Comparison of ENCODE assay signal across 32 cellular contexts in the genomic region with DNA sequence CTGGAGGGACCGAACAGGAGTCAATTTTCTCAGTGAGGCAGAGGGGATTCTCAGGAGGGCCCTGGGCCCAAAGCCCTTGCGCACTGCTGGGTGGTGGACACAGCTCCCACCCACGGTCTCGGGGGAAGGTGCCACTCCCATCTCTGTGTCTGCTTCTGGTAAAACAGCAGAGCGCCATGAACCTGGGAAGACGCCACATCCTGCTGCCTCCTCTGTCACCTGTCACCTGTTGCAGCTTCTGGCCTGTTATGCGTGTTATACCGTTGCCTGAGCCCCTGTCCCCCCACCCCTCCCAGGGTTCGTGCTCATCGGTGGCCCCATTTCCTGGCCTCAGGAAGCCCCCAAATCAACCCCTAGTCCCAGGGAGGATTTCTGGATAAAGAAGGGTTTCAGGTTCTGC.
"Had no signal": no experiment of that assay in that cellular context is flagged by ENCODE, and none has a peak within 500 bp of the region (broad histone marks: within the 10 kb centered on the region; RNA-seq: fewer than 3 reads in every experiment).

No MANE protein-coding gene starts in this region.

- H3K27ac Mint-ChIP-seq: activated B cell treated with CpG ODN at 0.5 μM for 24 hours; activated CD4-positive, alpha-beta memory T cell treated with anti-CD3 and anti-CD28 coated beads for 36 hours; activated CD4-positive, alpha-beta T cell treated with anti-CD3 and anti-CD28 coated beads, Interleukin-2, amount 10 ng/mL, durations not matched to agents 24 days and 14 days; activated CD8-positive, alpha-beta T cell treated with anti-CD3 and anti-CD28 coated beads for 36 hours; activated naive CD4-positive, alpha-beta T cell treated with anti-CD3 and anti-CD28 coated beads for 36 hours; activated naive CD4-positive, alpha-beta T cell treated with anti-CD3 and anti-CD28 coated beads, Interleukin-2, amount 50 U/mL, for 72 hours; activated naive CD8-positive, alpha-beta T cell treated with anti-CD3 and anti-CD28 coated beads for 36 hours; activated T-cell treated with anti-CD3 and anti-CD28 coated beads, Interleukin-2, amount 50 U/mL, for 72 hours; activated T-helper 1 cell treated with anti-CD3 and anti-CD28 coated beads, Interleukin-12 subunit alpha, Interleukin-12 subunit beta, Interleukin-2, Interleukin-4 antibody, amounts not matched to agents 30 ng/mL and 10 ng/mL and 1 ng/mL, durations not matched to agents 14 hours and 24 hours and 36 hours; activated T-helper 17 cell treated with anti-CD3 and anti-CD28 coated beads, Interleukin-2, amount 50 U/mL, for 72 hours; T-helper 1 cell treated with Interleukin-12 subunit alpha and Interleukin-12 subunit beta and Interleukin-4 antibody, amounts not matched to agents 30 μg/mL and 1 μg/mL, for 36 hours; T-helper 2 cell treated with Interferon-gamma antibody and Interleukin-4, amounts not matched to agents 5 μg/mL and 100 μg/mL, for 36 hours had no signal

- H3K27me3 Mint-ChIP-seq: activated CD4-positive, alpha-beta T cell treated with anti-CD3 and anti-CD28 coated beads, Interleukin-2, amount 10 ng/mL, durations not matched to agents 24 days and 14 days; activated CD8-positive, alpha-beta T cell treated with anti-CD3 and anti-CD28 coated beads for 36 hours had no signal

- H3K36me3 Mint-ChIP-seq: activated CD4-positive, alpha-beta memory T cell treated with anti-CD3 and anti-CD28 coated beads for 36 hours; activated naive CD4-positive, alpha-beta T cell treated with anti-CD3 and anti-CD28 coated beads, Interleukin-2, amount 50 U/mL, for 72 hours; activated naive CD8-positive, alpha-beta T cell treated with anti-CD3 and anti-CD28 coated beads for 36 hours; brain had no signal

- DNase-seq: activated B cell treated with CpG ODN at 0.5 μM for 24 hours; activated CD4-positive, alpha-beta memory T cell treated with anti-CD3 and anti-CD28 coated beads for 36 hours; activated CD4-positive, alpha-beta T cell treated with anti-CD3 and anti-CD28 coated beads for 4 hours; activated CD4-positive, alpha-beta T cell treated with anti-CD3 and anti-CD28 coated beads, Interleukin-2, amount 10 ng/mL, durations not matched to agents 24 days and 14 days; activated CD4-positive, alpha-beta T cell treated with anti-CD3 and anti-CD28 coated beads, Interleukin-2, amount 50 U/mL, for 1 hour; activated CD4-positive, alpha-beta T cell treated with anti-CD3 and anti-CD28 coated beads, Interleukin-2, amount 50 U/mL, for 4 hours; activated CD4-positive, CD25-positive, alpha-beta regulatory T cell treated with anti-CD3 and anti-CD28 coated beads, Interleukin-2, amount 50 U/mL, for 72 hours; activated CD8-positive, alpha-beta memory T cell treated with anti-CD3 and anti-CD28 coated beads, Interleukin-2, amount 50 U/mL, for 4 hours; activated CD8-positive, alpha-beta T cell treated with anti-CD3 and anti-CD28 coated beads for 36 hours; activated effector memory CD4-positive, alpha-beta T cell treated with anti-CD3 and anti-CD28 coated beads, Interleukin-2, amount 50 U/mL, for 16 hours; activated gamma-delta T cell treated with Interleukin-2 at 50 U/mL for 16 hours; activated naive CD4-positive, alpha-beta T cell; activated naive CD4-positive, alpha-beta T cell treated with anti-CD3 and anti-CD28 coated beads for 36 hours; activated naive CD4-positive, alpha-beta T cell treated with anti-CD3 and anti-CD28 coated beads, Interleukin-2, amount 50 U/mL, for 16 hours; activated naive CD8-positive, alpha-beta T cell treated with anti-CD3 and anti-CD28 coated beads for 36 hours; activated T-cell treated with anti-CD3 and anti-CD28 coated beads for 4 hours; activated T-cell treated with anti-CD3 and anti-CD28 coated beads, Interleukin-2, amount 50 U/mL, for 1 hour; activated T-cell treated with anti-CD3 and anti-CD28 coated beads, Interleukin-2, amount 50 U/mL, for 4 hours; activated T-cell treated with anti-CD3 and anti-CD28 coated beads, Interleukin-2, amount 50 U/mL, for 72 hours; amniotic stem cell; aorta; cerebellar nuclear complex; T-helper 1 cell; T-helper 2 cell; T-helper 9 cell had no signal

- H3K4me1 Mint-ChIP-seq: activated B cell treated with CpG ODN at 0.5 μM for 24 hours; activated CD4-positive, alpha-beta T cell treated with anti-CD3 and anti-CD28 coated beads, Interleukin-2, amount 10 ng/mL, durations not matched to agents 24 days and 14 days; activated naive CD8-positive, alpha-beta T cell treated with anti-CD3 and anti-CD28 coated beads for 36 hours; activated T-helper 17 cell treated with anti-CD3 and anti-CD28 coated beads, Interleukin-2, amount 50 U/mL, for 72 hours; central memory CD8-positive, alpha-beta T cell had no signal

- H3K4me3 Mint-ChIP-seq: activated B cell treated with CpG ODN at 0.5 μM for 24 hours; activated CD4-positive, alpha-beta memory T cell treated with anti-CD3 and anti-CD28 coated beads for 36 hours; activated CD4-positive, alpha-beta T cell treated with anti-CD3 and anti-CD28 coated beads, Interleukin-2, amount 10 ng/mL, durations not matched to agents 24 days and 14 days; activated CD8-positive, alpha-beta T cell treated with anti-CD3 and anti-CD28 coated beads for 36 hours; activated naive CD4-positive, alpha-beta T cell treated with anti-CD3 and anti-CD28 coated beads for 36 hours; activated naive CD8-positive, alpha-beta T cell treated with anti-CD3 and anti-CD28 coated beads for 36 hours; activated T-cell treated with anti-CD3 and anti-CD28 coated beads, Interleukin-2, amount 50 U/mL, for 4 hours; activated T-cell treated with anti-CD3 and anti-CD28 coated beads, Interleukin-2, amount 50 U/mL, for 72 hours; activated T-helper 1 cell treated with anti-CD3 and anti-CD28 coated beads, Interleukin-12 subunit alpha, Interleukin-12 subunit beta, Interleukin-2, Interleukin-4 antibody, amounts not matched to agents 30 ng/mL and 10 ng/mL and 1 ng/mL, durations not matched to agents 14 hours and 24 hours and 36 hours; activated T-helper 17 cell treated with anti-CD3 and anti-CD28 coated beads, Interleukin-2, amount 50 U/mL, for 72 hours; central memory CD8-positive, alpha-beta T cell; T-helper 1 cell treated with Interleukin-12 subunit alpha and Interleukin-12 subunit beta and Interleukin-4 antibody, amounts not matched to agents 30 μg/mL and 1 μg/mL, for 36 hours; T-helper 2 cell treated with Interferon-gamma antibody and Interleukin-4, amounts not matched to agents 5 μg/mL and 100 μg/mL, for 36 hours had no signal

- H3K9me3 Mint-ChIP-seq: activated B cell treated with CpG ODN at 0.5 μM for 24 hours; activated CD4-positive, alpha-beta memory T cell treated with anti-CD3 and anti-CD28 coated beads for 36 hours; activated CD4-positive, alpha-beta T cell treated with anti-CD3 and anti-CD28 coated beads, Interleukin-2, amount 10 ng/mL, durations not matched to agents 24 days and 14 days; activated CD8-positive, alpha-beta T cell treated with anti-CD3 and anti-CD28 coated beads for 36 hours; activated naive CD4-positive, alpha-beta T cell treated with anti-CD3 and anti-CD28 coated beads for 36 hours; activated naive CD4-positive, alpha-beta T cell treated with anti-CD3 and anti-CD28 coated beads, Interleukin-2, amount 50 U/mL, for 72 hours; activated naive CD8-positive, alpha-beta T cell treated with anti-CD3 and anti-CD28 coated beads for 36 hours; activated T-cell treated with anti-CD3 and anti-CD28 coated beads, Interleukin-2, amount 50 U/mL, for 4 hours; activated T-cell treated with anti-CD3 and anti-CD28 coated beads, Interleukin-2, amount 50 U/mL, for 72 hours; activated T-helper 1 cell treated with anti-CD3 and anti-CD28 coated beads, Interleukin-12 subunit alpha, Interleukin-12 subunit beta, Interleukin-2, Interleukin-4 antibody, amounts not matched to agents 30 ng/mL and 10 ng/mL and 1 ng/mL, durations not matched to agents 14 hours and 24 hours and 36 hours; activated T-helper 17 cell treated with anti-CD3 and anti-CD28 coated beads, Interleukin-2, amount 50 U/mL, for 72 hours; central memory CD8-positive, alpha-beta T cell; T-helper 1 cell treated with Interleukin-12 subunit alpha and Interleukin-12 subunit beta and Interleukin-4 antibody, amounts not matched to agents 30 μg/mL and 1 μg/mL, for 36 hours; T-helper 2 cell treated with Interferon-gamma antibody and Interleukin-4, amounts not matched to agents 5 μg/mL and 100 μg/mL, for 36 hours had no signal
